In genomic region chr11:20080032-20080685, GRCh38 we compare ENCODE assay signal across 16 cellular contexts.
A peak's percentile ranks its signal among the peaks of the same experiment; 100 is the strongest.
DNase-seq lines count a peak whose midpoint lies in the region; ATAC-seq, FAIRE-seq and TF ChIP-seq lines count a peak whose summit lies in the region.
"Had no signal": no experiment of that assay in that cellular context is flagged by ENCODE, and none has a peak within 500 bp of the region (broad histone marks: within the 10 kb centered on the region; RNA-seq: fewer than 3 reads in every experiment).

No MANE protein-coding gene starts in this region.

- no peak overlapping the region for H3K9ac ChIP-seq in kidney (ENCODE audit: low read length in 2 of 2)

- peaks cover 78% of the 10 kb centered on the region for H3K36me3 Mint-ChIP-seq in chondrocyte (ENCODE audit: low read depth)
- H3K36me3 Mint-ChIP-seq: activated naive CD8-positive, alpha-beta T cell treated with anti-CD3 and anti-CD28 coated beads for 36 hours had no signal

- no peaks in the 10 kb centered on the region for H3K27me3 Mint-ChIP-seq in chondrocyte (ENCODE audit: low read depth)

- no peaks in the 10 kb centered on the region for H3K9me3 Mint-ChIP-seq in chondrocyte (ENCODE audit: low read depth)

- no peaks in the 10 kb centered on the region for H3K9me3 ChIP-seq in kidney (ENCODE audit: control insufficient read depth in 1 of 2, low read length in 2 of 2)
- H3K9me3 ChIP-seq: breast epithelium, ovary had no signal

- no peak overlapping the region for H3K4me3 Mint-ChIP-seq in chondrocyte (ENCODE audit: unreplicated experiment)
- H3K4me3 Mint-ChIP-seq: activated naive CD8-positive, alpha-beta T cell treated with anti-CD3 and anti-CD28 coated beads for 36 hours; T-helper 17 cell had no signal

- CTCF ChIA-PET in GM10248 (lab: Yijun Ruan, JAX): interaction anchor here (1.0 to 1.4 kb wide), 2 partner anchors 11 to 48 kb away, joined by 3 to 4 read pairs; no protein-coding TSS in a partner anchor

- no peak overlapping the region for H3K27ac ChIP-seq in kidney (ENCODE audit: low read depth in 2 of 2, low read length in 2 of 2)
- H3K27ac ChIP-seq: breast epithelium, ovary had no signal

- H3K27ac Mint-ChIP-seq in chondrocyte (ENCODE audit: unreplicated experiment): peak overlapping the region; percentile 39
- H3K27ac Mint-ChIP-seq: activated naive CD8-positive, alpha-beta T cell treated with anti-CD3 and anti-CD28 coated beads for 36 hours; T-helper 17 cell had no signal

- H3K4me1 ChIP-seq in kidney (ENCODE audit: control insufficient read depth in 1 of 2, insufficient read depth in 1 of 2, low read depth in 1 of 2, low read length in 2 of 2): no peaks in the 10 kb centered on the region
- H3K4me1 ChIP-seq: breast epithelium had no signal

- intact Hi-C loops in kidney (cut with DNase I): no loop called here

- FAIRE-seq in kidney (lab: Jason Lieb, UNC): no peak
- FAIRE-seq in frontal cortex (lab: Jason Lieb, UNC): no peak

- H3K36me3 ChIP-seq in kidney (ENCODE audit: control insufficient read depth in 1 of 2, insufficient read depth in 2 of 2, low read length in 2 of 2): peaks cover 27 to 44% of the 10 kb centered on the region in 2 donors
- H3K36me3 ChIP-seq: breast epithelium, ovary had no signal

- H3K4me3 ChIP-seq in kidney (ENCODE audit: low read length in 2 of 2): no peak overlapping the region
- H3K4me3 ChIP-seq: breast epithelium, ovary had no signal

- peak; percentile 87 for ATAC-seq in GM18511 (IDR thresholded peaks at IDR 0.05; ENCODE audit: unreplicated experiment)
- ATAC-seq in GM21576 (IDR thresholded peaks at IDR 0.05; ENCODE audit: unreplicated experiment): peak; percentile 89
- peak; percentile 90 for ATAC-seq in HG03342 (IDR thresholded peaks at IDR 0.05; ENCODE audit: unreplicated experiment)
- ATAC-seq: left colon, T-helper 17 cell had no signal

- no peak for DNase-seq in chondrocyte (ENCODE audit: low spot score)
- no peak for DNase-seq in GM13976 (ENCODE audit: low spot score)
- DNase-seq in GM10248 (ENCODE audit: extremely low spot score): no peak
- DNase-seq in kidney: no peak
- DNase-seq in frontal cortex (ENCODE audit: low spot score in 2 of 2): no peak
- DNase-seq: activated CD4-positive, alpha-beta T cell treated with anti-CD3 and anti-CD28 coated beads, Interleukin-2, amount 50 U/mL, for 1 hour; activated naive CD8-positive, alpha-beta T cell treated with anti-CD3 and anti-CD28 coated beads for 36 hours; activated T-cell treated with anti-CD3 and anti-CD28 coated beads, Interleukin-2, amount 50 U/mL, for 1 hour; left colon; ovary; stimulated activated naive CD4-positive, alpha-beta T cell treated with Interleukin-2 at 50 U/mL for 16 hours; T-helper 17 cell had no signal

- POLR2A ChIA-PET in GM10248 (lab: Yijun Ruan, JAX): no interaction called here

- peaks cover 26% of the 10 kb centered on the region for H3K4me1 Mint-ChIP-seq in chondrocyte (ENCODE audit: low read depth)
- H3K4me1 Mint-ChIP-seq: activated naive CD8-positive, alpha-beta T cell treated with anti-CD3 and anti-CD28 coated beads for 36 hours had no signal

- no peak for TF ChIP-seq CTCF in chondrocyte (IDR thresholded peaks at IDR 0.05)
- TF ChIP-seq CTCF in GM13976 (IDR thresholded peaks at IDR 0.05; ENCODE audit: borderline replicate concordance, control extremely low read depth, extremely low read depth, insufficient read depth, missing control alignments): no peak
- no peak for TF ChIP-seq CTCF in GM10248 (IDR thresholded peaks at IDR 0.05; ENCODE audit: control extremely low read depth, extremely low read depth, low read depth, missing control alignments)
- no peak for TF ChIP-seq CTCF in kidney (IDR thresholded peaks at IDR 0.05; ENCODE audit: borderline replicate concordance, extremely low read depth, insufficient read depth)

- in situ Hi-C loops in GM13976 (cut with MboI; ENCODE audit: low sequenced_read_pairs, unreplicated experiment): no loop called here
